In the genomic region with DNA sequence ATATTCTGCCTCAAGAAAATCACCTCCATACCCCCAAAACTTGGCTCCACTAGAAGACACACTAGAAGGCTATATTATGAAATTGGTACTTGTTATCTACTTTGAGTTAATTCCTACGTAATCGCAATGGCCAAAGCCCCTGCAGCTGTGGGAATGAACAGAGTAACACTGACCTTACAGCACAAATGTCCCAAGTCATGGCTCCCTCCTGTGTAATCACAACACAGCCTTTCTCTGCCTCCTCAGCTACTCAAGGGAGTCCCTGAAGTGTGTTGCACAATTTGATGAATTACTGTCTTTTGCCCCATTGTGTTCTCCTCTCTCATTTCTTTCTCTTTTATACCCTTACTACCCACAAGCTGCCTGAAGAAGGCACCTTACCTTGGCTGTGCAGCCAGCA, we compare ENCODE assay signal across 14 cellular contexts.
"Had no signal": no experiment of that assay in that cellular context is flagged by ENCODE, and none has a peak within 500 bp of the region (broad histone marks: within the 10 kb centered on the region; RNA-seq: fewer than 3 reads in every experiment).

No MANE protein-coding gene starts in this region.

- H3K9me3 Mint-ChIP-seq: activated T-helper 2 cell treated with anti-CD3 and anti-CD28 coated beads, Interferon-gamma antibody, Interleukin-2, Interleukin-4, amounts not matched to agents 10 μg/mL and 5 μg/mL and 100 μg/mL, durations not matched to agents 14 hours and 24 hours and 36 hours; natural killer cell treated with Interleukin-12 subunit alpha and Interleukin-12 subunit beta and Interleukin-15 and Interleukin-18, amount 100 ng/mL, for 72 hours had no signal

- H3K27ac Mint-ChIP-seq: activated CD4-positive, alpha-beta T cell treated with anti-CD3 and anti-CD28 coated beads for 36 hours; activated T-helper 2 cell treated with anti-CD3 and anti-CD28 coated beads, Interferon-gamma antibody, Interleukin-2, Interleukin-4, amounts not matched to agents 10 μg/mL and 5 μg/mL and 100 μg/mL, durations not matched to agents 14 hours and 24 hours and 36 hours; natural killer cell treated with Interleukin-12 subunit alpha and Interleukin-12 subunit beta and Interleukin-15 and Interleukin-18, amount 100 ng/mL, for 72 hours had no signal

- DNase-seq: activated CD4-positive, alpha-beta T cell treated with anti-CD3 and anti-CD28 coated beads for 36 hours; activated CD4-positive, alpha-beta T cell treated with anti-CD3 and anti-CD28 coated beads, Interleukin-2, amount 50 U/mL, for 48 hours; activated naive CD4-positive, alpha-beta T cell treated with Interleukin-2 at 50 U/mL for 16 hours; activated T-cell treated with anti-CD3 and anti-CD28 coated beads for 4 hours; dermis blood vessel endothelial cell; effector memory CD4-positive, alpha-beta T cell; hippocampal formation; left cardiac atrium; lower lobe of right lung; stimulated activated naive CD4-positive, alpha-beta T cell; SW 1271 had no signal

- H3K4me3 Mint-ChIP-seq: activated CD4-positive, alpha-beta T cell treated with anti-CD3 and anti-CD28 coated beads for 36 hours; natural killer cell treated with Interleukin-12 subunit alpha and Interleukin-12 subunit beta and Interleukin-15 and Interleukin-18, amount 100 ng/mL, for 72 hours had no signal

- H3K27me3 Mint-ChIP-seq: activated CD4-positive, alpha-beta T cell treated with anti-CD3 and anti-CD28 coated beads for 36 hours; natural killer cell treated with Interleukin-12 subunit alpha and Interleukin-12 subunit beta and Interleukin-15 and Interleukin-18, amount 100 ng/mL, for 72 hours had no signal

- H3K27me3 ChIP-seq: esophagus muscularis mucosa had no signal

- H3K9me3 ChIP-seq: esophagus muscularis mucosa, lower lobe of right lung had no signal

- ATAC-seq: activated CD4-positive, alpha-beta T cell treated with anti-CD3 and anti-CD28 coated beads for 36 hours; lower lobe of right lung; natural killer cell treated with Interleukin-12 subunit alpha and Interleukin-12 subunit beta and Interleukin-15 and Interleukin-18, amount 100 ng/mL, for 72 hours had no signal

- H3K36me3 ChIP-seq: esophagus muscularis mucosa, lower lobe of right lung had no signal

- H3K4me3 ChIP-seq: esophagus muscularis mucosa, lower lobe of right lung had no signal

- H3K4me1 ChIP-seq: esophagus muscularis mucosa had no signal

- H3K27ac ChIP-seq: esophagus muscularis mucosa, lower lobe of right lung had no signal
